In genomic region chr6:26195924-26196845, GRCh38 we compare ENCODE assay signal across 8 cellular contexts.
A peak's percentile ranks its signal among the peaks of the same experiment; 100 is the strongest.
DNase-seq lines count a peak whose midpoint lies in the region; ATAC-seq and TF ChIP-seq lines count a peak whose summit lies in the region.

No MANE protein-coding gene starts in this region.

- no peaks in the 10 kb centered on the region for H3K9me3 Mint-ChIP-seq in Caco-2 (ENCODE audit: unreplicated experiment)
- no peaks in the 10 kb centered on the region for H3K9me3 Mint-ChIP-seq in activated T-helper 17 cell treated with anti-CD3 and anti-CD28 coated beads, Interleukin-2, amount 50 U/mL, for 72 hours

- H3K27ac Mint-ChIP-seq in Caco-2 (ENCODE audit: unreplicated experiment) = peak overlapping the region; percentile 99
- peak overlapping the region; percentile 99 for H3K27ac Mint-ChIP-seq in activated T-helper 17 cell treated with anti-CD3 and anti-CD28 coated beads, Interleukin-2, amount 50 U/mL, for 72 hours

- H3K4me3 Mint-ChIP-seq in Caco-2 (ENCODE audit: unreplicated experiment) = peak overlapping the region; percentile 87
- peak overlapping the region; percentile 99 for H3K4me3 Mint-ChIP-seq in activated T-helper 17 cell treated with anti-CD3 and anti-CD28 coated beads, Interleukin-2, amount 50 U/mL, for 72 hours

- no peaks in the 10 kb centered on the region for H3K27me3 ChIP-seq in Caco-2 (replicated peaks; ENCODE audit: control insufficient read depth, insufficient read depth, low read length)

- intact Hi-C loops in Caco-2 (cut with micrococcal nuclease; ENCODE audit: unreplicated experiment) = loop anchor here (2.0 to 5.0 kb wide), 6 partner anchors 37 to 1696 kb away; a partner anchor contains a TSS

- peaks cover 79% of the 10 kb centered on the region for H3K36me3 Mint-ChIP-seq in Caco-2 (ENCODE audit: insufficient read depth, unreplicated experiment)
- peaks cover 46% of the 10 kb centered on the region for H3K36me3 Mint-ChIP-seq in activated T-helper 17 cell treated with anti-CD3 and anti-CD28 coated beads, Interleukin-2, amount 50 U/mL, for 72 hours (ENCODE audit: low read depth)

- DNase-seq in Caco-2 (peak in 1 of 2 experiments; percentile 39), Kasumi-1 (lab: John Stamatoyannopoulos, UW) (peak; percentile 32 to 51), HEK293T (ENCODE audit: extremely low spot score) (no peak), cerebellum (ENCODE audit: low spot score) (no peak), GM03348 (ENCODE audit: low spot score) (no peak)
- peak; percentile 43 to 54 for DNase-seq in stimulated activated CD4-positive, alpha-beta T cell treated with anti-CD3 and anti-CD28 coated beads, Interleukin-4, amount 100 ng/mL, for 48 hours (ENCODE audit: low read depth in 2 of 2)

- no peak for TF ChIP-seq CTCF in Caco-2 (IDR thresholded peaks at IDR 0.05; ENCODE audit: insufficient read depth in 1 of 2, low read depth in 1 of 2, low read length in 1 of 2, severe bottlenecking in 1 of 2, unreplicated experiment in 1 of 2)

- no TSS peak for BruUV-seq in Caco-2 (replicated peaks; lab: Mats Ljungman, UMichigan)

- CTCF ChIA-PET in Caco-2 (lab: Charles Lee) = no interaction called here
- CTCF ChIA-PET in HEK293T (lab: Yijun Ruan, JAX) = interaction anchor here (1.3 kb wide), 1 partner anchor 10 kb away, joined by 3 read pairs; no protein-coding TSS in a partner anchor

- POLR2A ChIA-PET in Caco-2 (lab: Charles Lee) (interaction anchor here (0.6 to 7.6 kb wide), 19 partner anchors 7 to 1641 kb away, joined by 3 to 142 read pairs (median 7); a partner anchor contains a TSS), HEK293T (lab: Yijun Ruan, JAX) (interaction anchor here (0.5 to 5.2 kb wide), 9 partner anchors 8 to 379 kb away, joined by 3 to 167 read pairs (median 44); a partner anchor contains a TSS)

- H3K27me3 Mint-ChIP-seq in Caco-2 (ENCODE audit: insufficient read depth, unreplicated experiment) = peaks cover 3% of the 10 kb centered on the region
- H3K27me3 Mint-ChIP-seq in activated T-helper 17 cell treated with anti-CD3 and anti-CD28 coated beads, Interleukin-2, amount 50 U/mL, for 72 hours = no peaks in the 10 kb centered on the region

- no peaks in the 10 kb centered on the region for H3K9me3 ChIP-seq in Caco-2

- H3K4me1 Mint-ChIP-seq in Caco-2 (ENCODE audit: low read depth, unreplicated experiment) = peaks cover 27% of the 10 kb centered on the region
- peaks cover 24% of the 10 kb centered on the region for H3K4me1 Mint-ChIP-seq in activated T-helper 17 cell treated with anti-CD3 and anti-CD28 coated beads, Interleukin-2, amount 50 U/mL, for 72 hours

- peak overlapping the region; percentile 63 for H3K4me3 ChIP-seq in Caco-2 (ENCODE audit: low read depth, low read length)
- peak overlapping the region; percentile 97 for H3K4me3 ChIP-seq in iPS-11a (ENCODE audit: low read depth, low read length)

- H3K36me3 ChIP-seq in Caco-2 (ENCODE audit: control insufficient read depth, insufficient read depth, low read length) = no peaks in the 10 kb centered on the region

- peaks cover under 1% of the 10 kb centered on the region; the same call in 1 of the 2 replicates for H3K4me1 ChIP-seq in Caco-2

- no peak for ATAC-seq in activated T-helper 17 cell treated with anti-CD3 and anti-CD28 coated beads, Interleukin-2, amount 50 U/mL, for 72 hours (replicated peaks)

TF ChIP-seq in HEK293T, 16 proteins besides CTCF, POLR2A, EP300 and RAD21:
- TF ChIP-seq ARNT (IDR thresholded peaks at IDR 0.05) = no peak
- TF ChIP-seq FOXM1 (IDR thresholded peaks at IDR 0.05; ENCODE audit: borderline replicate concordance) = no peak
- no peak for TF ChIP-seq NFRKB (IDR thresholded peaks at IDR 0.05)
TF ChIP-seq in HEK293T: peak in this region for 0.

Comparison
In these comparisons a context has a peak if more than half of its experiments do, and no peak if none do; other contexts are left out.
1. DNase-seq: peak in Kasumi-1 (2 of 2) and stimulated activated CD4-positive, alpha-beta T cell treated with anti-CD3 and anti-CD28 coated beads, Interleukin-4, amount 100 ng/mL, for 48 hours (2 of 2); none in HEK293T (single experiment), cerebellum (single experiment) and GM03348 (single experiment).